In genomic region chr3:107806021-107806420, GRCh38 we compare ENCODE assay signal across 8 cellular contexts.
"Had no signal": no experiment of that assay in that cellular context is flagged by ENCODE, and none has a peak within 500 bp of the region (broad histone marks: within the 10 kb centered on the region; RNA-seq: fewer than 3 reads in every experiment).

No MANE protein-coding gene starts in this region.

- H3K27ac Mint-ChIP-seq: GM23338, H9, HFFc6 had no signal

- H3K27ac ChIP-seq: GM23248 had no signal

- DNase-seq: GM23248, GOT3, H7, H9, HCEC 1CT, HFFc6 had no signal

- H3K4me3 Mint-ChIP-seq: GM23338, H9, HFFc6 had no signal

- H3K4me1 ChIP-seq: HAP-1 had no signal

- H3K9me3 ChIP-seq: HAP-1 had no signal

- H3K9me3 Mint-ChIP-seq: GM23338, H9, HFFc6 had no signal

- H3K9ac ChIP-seq: GM23248 had no signal

- H3K4me3 ChIP-seq: GM23248, GM23338, HAP-1 had no signal

- H3K4me2 ChIP-seq: GM23338 had no signal

- H2AFZ ChIP-seq: GM23248, GM23338 had no signal
